ENCODE assay signal across 17 cellular contexts in genomic region chr14:63564318-63564717, GRCh38. TPM values are rescaled to one million over a fixed set of nuclear protein-coding genes. Genes with fewer than 3 reads are reported as not detected.
DNase-seq lines count a peak whose midpoint lies in the region; ATAC-seq, FAIRE-seq and TF ChIP-seq lines count a peak whose summit lies in the region.
"Had no signal": no experiment of that assay in that cellular context is flagged by ENCODE, and none has a peak within 500 bp of the region (broad histone marks: within the 10 kb centered on the region; RNA-seq: fewer than 3 reads in every experiment).

No MANE protein-coding gene starts in this region.

- TF ChIP-seq CTCF in cardiac fibroblast (IDR thresholded peaks at IDR 0.05; ENCODE audit: low read depth, low read length) (no peak), thyroid gland (IDR thresholded peaks at IDR 0.05) (no peak), coronary artery (IDR thresholded peaks at IDR 0.05) (no peak), kidney (IDR thresholded peaks at IDR 0.05; ENCODE audit: borderline replicate concordance, extremely low read depth, insufficient read depth) (no peak)

- FAIRE-seq in H54 (lab: Jason Lieb, UNC) (peak; percentile 94), kidney (lab: Jason Lieb, UNC) (no peak)

- H3K9me3 ChIP-seq in thyroid gland (no peaks in the 10 kb centered on the region), kidney (ENCODE audit: control insufficient read depth in 1 of 2, low read length in 2 of 2) (no peaks in the 10 kb centered on the region)
- H3K9me3 ChIP-seq: neutrophil, uterus had no signal

- intact Hi-C loops in thyroid gland (cut with DNase I) (no loop called here), kidney (cut with DNase I) (no loop called here)

- no peak for ATAC-seq in GM19452 (IDR thresholded peaks at IDR 0.05; ENCODE audit: unreplicated experiment)
- ATAC-seq: activated CD8-positive, alpha-beta T cell treated with anti-CD3 and anti-CD28 coated beads for 36 hours; HCT116 had no signal

- DNase-seq in H54 (ENCODE audit: insufficient read length, low spot score) (peak; percentile 20), cardiac fibroblast (ENCODE audit: low read depth in 2 of 2) (peak; percentile 36 to 51), kidney tubule cell (ENCODE audit: low spot score) (peak; percentile 8), thyroid gland (peak; percentile 3 to 10), coronary artery (ENCODE audit: low spot score) (no peak), kidney (no peak)
- DNase-seq: activated CD8-positive, alpha-beta T cell treated with anti-CD3 and anti-CD28 coated beads for 36 hours; DND-41; esophagus squamous epithelium; KBM-7; NCI-H1417 treated with DMSO at 0.1 percent for 48 hours; uterus had no signal

- H3K36me3 ChIP-seq in thyroid gland (no peaks in the 10 kb centered on the region), kidney (ENCODE audit: control insufficient read depth in 1 of 2, insufficient read depth in 2 of 2, low read length in 2 of 2) (no peaks in the 10 kb centered on the region)
- H3K36me3 ChIP-seq: esophagus squamous epithelium, neutrophil, uterus had no signal

- TF ChIP-seq POLR2A in H54 (IDR thresholded peaks at IDR 0.05; ENCODE audit: low read depth, low read length): no peak
- no peak for TF ChIP-seq POLR2A in thyroid gland (IDR thresholded peaks at IDR 0.05)

- 33 to 41% methylated on average over 1 of the region's 1 CpG for WGBS in thyroid gland, 2 donors

- no peak overlapping the region for H3K4me3 ChIP-seq in cardiac fibroblast (replicated peaks in 1 of 2; ENCODE audit: low read depth in 2 of 2, low read length in 2 of 2)
- no peak overlapping the region for H3K4me3 ChIP-seq in thyroid gland (replicated peaks in 1 of 3)
- H3K4me3 ChIP-seq in coronary artery: no peak overlapping the region
- no peak overlapping the region for H3K4me3 ChIP-seq in kidney (ENCODE audit: low read length in 2 of 2)
- H3K4me3 ChIP-seq: esophagus squamous epithelium, SK-N-MC, uterus had no signal

- H3K4me1 ChIP-seq in thyroid gland: peaks cover 0 to 4% of the 10 kb centered on the region in 2 donors
- H3K4me1 ChIP-seq in kidney (ENCODE audit: control insufficient read depth in 1 of 2, insufficient read depth in 1 of 2, low read depth in 1 of 2, low read length in 2 of 2): no peaks in the 10 kb centered on the region
- H3K4me1 ChIP-seq: esophagus squamous epithelium, uterus had no signal

- H3K27ac ChIP-seq in thyroid gland: no peak overlapping the region
- H3K27ac ChIP-seq in coronary artery: no peak overlapping the region
- no peak overlapping the region for H3K27ac ChIP-seq in kidney (ENCODE audit: low read depth in 2 of 2, low read length in 2 of 2)
- H3K27ac ChIP-seq: C4-2B, esophagus squamous epithelium, neutrophil, SK-N-MC, uterus had no signal

- no peak overlapping the region for H3K9ac ChIP-seq in kidney (ENCODE audit: low read length in 2 of 2)

- H3K27me3 ChIP-seq in thyroid gland: no peaks in the 10 kb centered on the region
- H3K27me3 ChIP-seq: esophagus squamous epithelium, uterus had no signal

RNA-seq across cellular contexts. Expression of gene PPP2R5E, which starts 21.1 kb away (rescaled TPM):
- total RNA-seq in thyroid gland: 10 to 100 TPM; 30.0 to 42.3 (median 36.0) TPM
- 46.5 TPM for total RNA-seq in kidney
- polyA plus RNA-seq in kidney (ENCODE audit: insufficient read depth, low read depth, low replicate concordance): 9.7 TPM

Comparison
In these comparisons a context has a peak if more than half of its experiments do, and no peak if none do; other contexts are left out.
1. DNase-seq: peak in H54 (single experiment), cardiac fibroblast (2 of 2), kidney tubule cell (single experiment) and thyroid gland (2 of 2); none in coronary artery (single experiment) and kidney (single experiment).